Comparison of ENCODE assay signal across 12 cellular contexts in the genomic region with DNA sequence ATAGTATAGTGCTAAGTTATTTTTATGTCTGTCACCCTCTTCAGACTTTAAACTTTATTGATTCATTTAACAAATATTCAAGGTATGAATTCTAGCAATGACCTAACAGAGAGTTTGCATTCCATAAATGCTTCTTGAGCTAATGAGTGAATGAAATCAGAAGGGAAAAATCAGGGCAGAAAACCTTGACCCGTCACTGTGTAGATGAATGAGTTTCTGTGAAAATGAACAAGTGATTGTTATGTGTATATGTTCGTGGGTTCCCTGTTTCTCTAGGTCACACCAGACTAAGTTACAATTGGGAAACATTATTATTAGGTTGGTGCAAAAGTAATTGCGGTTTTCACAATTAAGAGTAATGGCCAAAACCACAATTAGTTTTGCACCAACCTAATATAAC. TPM values are rescaled to one million over a fixed set of nuclear protein-coding genes. Genes with fewer than 3 reads are reported as not detected.
DNase-seq lines count a peak whose midpoint lies in the region; ATAC-seq and TF ChIP-seq lines count a peak whose summit lies in the region.
"Had no signal": no experiment of that assay in that cellular context is flagged by ENCODE, and none has a peak within 500 bp of the region (broad histone marks: within the 10 kb centered on the region; RNA-seq: fewer than 3 reads in every experiment).

No MANE protein-coding gene starts in this region.

- no peak overlapping the region for H3K9ac ChIP-seq in GM23248

- H3K27ac Mint-ChIP-seq in CD4-positive, alpha-beta T cell, result peak overlapping the region; percentile 90
- peak overlapping the region; percentile 85 for H3K27ac Mint-ChIP-seq in activated T-helper 17 cell treated with anti-CD3 and anti-CD28 coated beads, Interleukin-2, amount 50 U/mL, for 72 hours
- peak overlapping the region in 8 of 9 donors; percentile 59 to 93 (median 84) for H3K27ac Mint-ChIP-seq in naive thymus-derived CD4-positive, alpha-beta T cell

- no peaks in the 10 kb centered on the region for H3K9me3 ChIP-seq in CD4-positive, alpha-beta T cell (ENCODE audit: control insufficient read depth, low read length)
- H3K9me3 ChIP-seq in GM23248 (ENCODE audit: low read depth), result no peaks in the 10 kb centered on the region
- H3K9me3 ChIP-seq in naive thymus-derived CD4-positive, alpha-beta T cell (ENCODE audit: control insufficient read depth in 2 of 3, low read length in 3 of 3), result no peaks in the 10 kb centered on the region
- H3K9me3 ChIP-seq: heart left ventricle, thyroid gland had no signal

- peaks cover 56% of the 10 kb centered on the region for H3K4me1 ChIP-seq in GM23248 (ENCODE audit: insufficient read depth)
- peaks cover 60 to 72% of the 10 kb centered on the region in 2 donors for H3K4me1 ChIP-seq in naive thymus-derived CD4-positive, alpha-beta T cell (ENCODE audit: control insufficient read depth in 2 of 2, insufficient read depth in 2 of 2, low read length in 2 of 2)
- H3K4me1 ChIP-seq: thyroid gland had no signal

- no peaks in the 10 kb centered on the region for H3K27me3 ChIP-seq in CD4-positive, alpha-beta T cell (ENCODE audit: control insufficient read depth, insufficient read depth, low read length)
- no peaks in the 10 kb centered on the region for H3K27me3 ChIP-seq in GM23248 (replicated peaks; ENCODE audit: insufficient read depth)
- no peaks in the 10 kb centered on the region for H3K27me3 ChIP-seq in naive thymus-derived CD4-positive, alpha-beta T cell (ENCODE audit: control insufficient read depth in 2 of 2, insufficient read depth in 2 of 2, low read length in 2 of 2)
- H3K27me3 ChIP-seq: heart left ventricle, thyroid gland had no signal

- TF ChIP-seq CTCF in CD4-positive, alpha-beta T cell (IDR thresholded peaks at IDR 0.05), result no peak

- H3K4me3 Mint-ChIP-seq in CD4-positive, alpha-beta T cell, result peak overlapping the region; percentile 58
- H3K4me3 Mint-ChIP-seq in activated T-helper 17 cell treated with anti-CD3 and anti-CD28 coated beads, Interleukin-2, amount 50 U/mL, for 72 hours, result peak overlapping the region; percentile 67
- peak overlapping the region; percentile 36 to 93 (median 72) for H3K4me3 Mint-ChIP-seq in naive thymus-derived CD4-positive, alpha-beta T cell

- H3K4me1 Mint-ChIP-seq in CD4-positive, alpha-beta T cell (ENCODE audit: low read depth), result peaks cover 97% of the 10 kb centered on the region
- H3K4me1 Mint-ChIP-seq in activated T-helper 17 cell treated with anti-CD3 and anti-CD28 coated beads, Interleukin-2, amount 50 U/mL, for 72 hours, result peaks cover 45% of the 10 kb centered on the region
- peaks cover 63 to 100% (median 94%) of the 10 kb centered on the region in 7 donors for H3K4me1 Mint-ChIP-seq in naive thymus-derived CD4-positive, alpha-beta T cell

- DNase-seq in CD4-positive, alpha-beta T cell, result no peak
- DNase-seq in GM23248 (peak; percentile 52), NCI-H748 treated with DMSO at 0.1 percent for 48 hours (lab: John Stamatoyannopoulos, UW) (no peak), cerebellar cortex (ENCODE audit: low spot score) (no peak)
- DNase-seq in naive thymus-derived CD4-positive, alpha-beta T cell, result no peak
- DNase-seq: activated naive CD4-positive, alpha-beta T cell treated with Interleukin-2 at 50 U/mL for 16 hours; heart left ventricle; NCI-H2227 treated with DMSO at 0.1 percent for 48 hours; thyroid gland had no signal

- no peak overlapping the region for H3K4me3 ChIP-seq in GM23248
- H3K4me3 ChIP-seq in naive thymus-derived CD4-positive, alpha-beta T cell (ENCODE audit: low read length), result peak overlapping the region; percentile 1
- H3K4me3 ChIP-seq: heart left ventricle, thyroid gland had no signal

- H3K9me3 Mint-ChIP-seq in CD4-positive, alpha-beta T cell, result no peaks in the 10 kb centered on the region
- no peaks in the 10 kb centered on the region for H3K9me3 Mint-ChIP-seq in activated T-helper 17 cell treated with anti-CD3 and anti-CD28 coated beads, Interleukin-2, amount 50 U/mL, for 72 hours
- H3K9me3 Mint-ChIP-seq in naive thymus-derived CD4-positive, alpha-beta T cell, result peaks cover 0 to 2% (median 0%) of the 10 kb centered on the region in 11 donors

- no peak for ATAC-seq in CD4-positive, alpha-beta T cell (ENCODE audit: poor library complexity)
- no peak for ATAC-seq in activated T-helper 17 cell treated with anti-CD3 and anti-CD28 coated beads, Interleukin-2, amount 50 U/mL, for 72 hours (replicated peaks)
- no peak for ATAC-seq in naive thymus-derived CD4-positive, alpha-beta T cell
- ATAC-seq in HG03095 (IDR thresholded peaks at IDR 0.05; ENCODE audit: unreplicated experiment), result no peak
- no peak for ATAC-seq in HG02870 (IDR thresholded peaks at IDR 0.05; ENCODE audit: unreplicated experiment)
- ATAC-seq: heart left ventricle had no signal

- no peaks in the 10 kb centered on the region for H3K27me3 Mint-ChIP-seq in CD4-positive, alpha-beta T cell
- H3K27me3 Mint-ChIP-seq in activated T-helper 17 cell treated with anti-CD3 and anti-CD28 coated beads, Interleukin-2, amount 50 U/mL, for 72 hours, result no peaks in the 10 kb centered on the region
- H3K27me3 Mint-ChIP-seq in naive thymus-derived CD4-positive, alpha-beta T cell, result no peaks in the 10 kb centered on the region

- H3K36me3 ChIP-seq in GM23248 (ENCODE audit: low read depth), result no peaks in the 10 kb centered on the region
- H3K36me3 ChIP-seq in naive thymus-derived CD4-positive, alpha-beta T cell (ENCODE audit: control insufficient read depth in 2 of 3, insufficient read depth in 3 of 3, low read length in 3 of 3), result peaks cover 0 to 8% (median 0%) of the 10 kb centered on the region in 3 experiments
- H3K36me3 ChIP-seq: thyroid gland had no signal

- in situ Hi-C loops in GM23248 (cut with MboI), result no loop called here

- H3K4me2 ChIP-seq in GM23248 (ENCODE audit: unreplicated experiment), result peak overlapping the region; percentile 50

- intact Hi-C loops in CD4-positive, alpha-beta T cell (cut with DNase I, micrococcal nuclease), result loop anchor here (1.0 to 2.0 kb wide), 4 partner anchors 11 to 29 kb away; a partner anchor contains a TSS
- intact Hi-C loops in naive thymus-derived CD4-positive, alpha-beta T cell (cut with micrococcal nuclease), result loop anchor here (1.0 to 5.0 kb wide), 5 partner anchors 8 to 133 kb away; a partner anchor contains a TSS

- peak overlapping the region; percentile 38 for H3K27ac ChIP-seq in CD4-positive, alpha-beta T cell (ENCODE audit: low read depth, low read length)
- H3K27ac ChIP-seq in GM23248, result peak overlapping the region; percentile 49
- H3K27ac ChIP-seq in naive thymus-derived CD4-positive, alpha-beta T cell (ENCODE audit: low read depth, low read length), result peak overlapping the region; percentile 33
- H3K27ac ChIP-seq: thyroid gland had no signal

- POLR2A ChIA-PET in CD4-positive, alpha-beta T cell (lab: Charles Lee), result interaction anchor here (1.0 to 2.9 kb wide), 10 partner anchors 9 to 29 kb away, joined by 3 to 22 read pairs (median 6); a partner anchor contains a TSS
- POLR2A ChIA-PET in naive thymus-derived CD4-positive, alpha-beta T cell (lab: Charles Lee), result interaction anchor here (0.6 to 2.6 kb wide), 14 partner anchors 8 to 95 kb away, joined by 3 to 19 read pairs (median 5); a partner anchor contains a TSS

- H3K79me2 ChIP-seq in GM23248 (ENCODE audit: insufficient read depth), result peaks cover 83% of the 10 kb centered on the region

- CTCF ChIA-PET in CD4-positive, alpha-beta T cell (lab: Charles Lee), result interaction anchor here (0.8 to 2.8 kb wide), 4 partner anchors 12 to 133 kb away, joined by 3 to 20 read pairs (median 7); no protein-coding TSS in a partner anchor
- CTCF ChIA-PET in naive thymus-derived CD4-positive, alpha-beta T cell (lab: Charles Lee), result interaction anchor here (0.6 to 1.6 kb wide), 6 partner anchors 8 to 133 kb away, joined by 3 to 7 read pairs (median 4); no protein-coding TSS in a partner anchor

- H3F3A ChIP-seq in GM23248 (ENCODE audit: insufficient read depth), result peaks cover 54% of the 10 kb centered on the region

- peaks cover 61% of the 10 kb centered on the region for H3K36me3 Mint-ChIP-seq in CD4-positive, alpha-beta T cell (ENCODE audit: low read depth)
- peaks cover 69% of the 10 kb centered on the region for H3K36me3 Mint-ChIP-seq in activated T-helper 17 cell treated with anti-CD3 and anti-CD28 coated beads, Interleukin-2, amount 50 U/mL, for 72 hours (ENCODE audit: low read depth)
- H3K36me3 Mint-ChIP-seq in naive thymus-derived CD4-positive, alpha-beta T cell, result peaks cover 4 to 52% (median 17%) of the 10 kb centered on the region in 5 donors

- H3K9me2 ChIP-seq in GM23248 (ENCODE audit: insufficient read depth), result no peaks in the 10 kb centered on the region

- no peaks in the 10 kb centered on the region for H4K20me1 ChIP-seq in GM23248 (ENCODE audit: insufficient read depth)

- WGBS in GM23248 (ENCODE audit: low coverage in 1 of 2, low lambda C conversion rate in 2 of 2, missing lambda C conversion rate in 2 of 2), 2 experiments, result 43 to 47% methylated on average over 3 of the region's 3 CpGs

- H2AFZ ChIP-seq in GM23248, result no peak overlapping the region

RNA-seq across cellular contexts. Expression of a gene that starts 30.1 kb away (rescaled TPM):
- 10 to 100 TPM; 44.5 to 45.6 TPM for total RNA-seq in CD4-positive, alpha-beta T cell
- 7.3 and 9.4 TPM in 2 replicates for total RNA-seq in GM23248 (2014; rRNA removed; shearing (Covaris generic))
- polyA plus RNA-seq in GM23248 (2016; fragmentation: Nextera tagmentation; extraction: Ambion mirVana), result 25.0 and 25.1 TPM in 2 replicates
- 10 to 100 TPM; 46.5 to 50.4 TPM for total RNA-seq in activated T-helper 17 cell treated with anti-CD3 and anti-CD28 coated beads, Interleukin-2, amount 50 U/mL, for 72 hours
- total RNA-seq in naive thymus-derived CD4-positive, alpha-beta T cell, result 100 to 1,000 TPM in 1 of 5 experiments, 10 to 100 TPM in 4; 64.7 to 101 (median 88.0) TPM
- polyA plus RNA-seq in naive thymus-derived CD4-positive, alpha-beta T cell, result 10 to 100 TPM; 60.2 to 70.5 TPM
